In genomic region chr5:129113867-129114266, GRCh38 we compare ENCODE assay signal across 24 cellular contexts. TPM values are rescaled to one million over a fixed set of nuclear protein-coding genes. Genes with fewer than 3 reads are reported as not detected.
DNase-seq lines count a peak whose midpoint lies in the region; ATAC-seq and TF ChIP-seq lines count a peak whose summit lies in the region.
"Had no signal": no experiment of that assay in that cellular context is flagged by ENCODE, and none has a peak within 500 bp of the region (broad histone marks: within the 10 kb centered on the region; RNA-seq: fewer than 3 reads in every experiment).

No MANE protein-coding gene starts in this region.

- H3K4me3 ChIP-seq in OCI-LY7 (ENCODE audit: low read depth, low read length, poor library complexity, severe bottlenecking), result no peak overlapping the region
- no peak overlapping the region for H3K4me3 ChIP-seq in esophagus muscularis mucosa
- H3K4me3 ChIP-seq in osteoblast (ENCODE audit: insufficient read depth, low read length), result no peak overlapping the region
- H3K4me3 ChIP-seq in lower leg skin (ENCODE audit: low read depth, poor library complexity, severe bottlenecking), result no peak overlapping the region
- no peak overlapping the region for H3K4me3 ChIP-seq in neuronal stem cell (ENCODE audit: low read length in 2 of 2)

- H3K27me3 ChIP-seq in esophagus muscularis mucosa, result no peaks in the 10 kb centered on the region
- H3K27me3 ChIP-seq in osteoblast (ENCODE audit: insufficient read depth, low read length), result no peaks in the 10 kb centered on the region
- no peaks in the 10 kb centered on the region for H3K27me3 ChIP-seq in neuronal stem cell (ENCODE audit: control insufficient read depth in 3 of 3, insufficient read depth in 3 of 3, low read depth in 1 of 3, low read length in 3 of 3)

- H3K18ac ChIP-seq in neuronal stem cell (ENCODE audit: low read length), result no peak overlapping the region

- H4K91ac ChIP-seq in neuronal stem cell (ENCODE audit: low read depth, low read length, poor library complexity), result no peak overlapping the region

- TF ChIP-seq EP300 in esophagus muscularis mucosa (IDR thresholded peaks at IDR 0.05), result no peak

- no TSS peak for BruUV-seq in OCI-LY7 (replicated peaks; lab: Mats Ljungman, UMichigan)

- DNase-seq in ELR (ENCODE audit: low read depth) (peak; percentile 6), OCI-LY7 (ENCODE audit: low spot score) (no peak), esophagus muscularis mucosa (ENCODE audit: extremely low spot score) (no peak), osteoblast (ENCODE audit: insufficient read length, low spot score, missing footprints) (no peak), lower leg skin (ENCODE audit: low spot score in 2 of 2) (no peak), neuronal stem cell (ENCODE audit: low spot score) (no peak)
- DNase-seq: activated CD4-positive, alpha-beta T cell treated with anti-CD3 and anti-CD28 coated beads for 36 hours; activated CD8-positive, alpha-beta memory T cell treated with anti-CD3 and anti-CD28 coated beads, Interleukin-2, amount 10 ng/mL, durations not matched to agents 7 days and 5 days; activated naive CD8-positive, alpha-beta T cell treated with anti-CD3 and anti-CD28 coated beads for 36 hours; COR-L47; cortex of kidney; DND-41; H7; hypothalamus; islet precursor cell; Karpas-422; NCI-H1092 treated with DMSO at 0.1 percent for 48 hours; NCI-H2081; NCI-H446 treated with DMSO at 0.1 percent for 48 hours; NK-92 treated with Interleukin-12 subunit alpha and Interleukin-12 subunit beta, amount 100 ng/mL, for 24 hours; posterior cingulate gyrus; stimulated activated CD4-positive, alpha-beta T cell treated with anti-CD3 and anti-CD28 coated beads, Interleukin-2, amount 100 ng/mL, for 24 hours; stimulated activated naive B cell treated with anti-CD40 and anti-IgM and Interleukin-4, amounts not matched to agents 10 μg/mL and 1 μg/mL and 100 μg/mL, for 72 hours had no signal

- H2AK5ac ChIP-seq in neuronal stem cell (ENCODE audit: low read depth, low read length), result no peak overlapping the region

- no peak overlapping the region for H3K4ac ChIP-seq in neuronal stem cell (ENCODE audit: low read length)

- no peak overlapping the region for H4K8ac ChIP-seq in neuronal stem cell (ENCODE audit: low read depth, low read length)

- WGBS in esophagus muscularis mucosa, result 36% methylated on average over 2 of the region's 2 CpGs
- 49 to 78% methylated on average over 2 of the region's 2 CpGs for WGBS in lower leg skin, 2 donors
- WGBS in neuronal stem cell (ENCODE audit: extremely low coverage in 2 of 2, insufficient read length in 2 of 2, insufficient replicate concordance in 1 of 2), 2 donors, result no CpG with 5 or more reads among the region's 2 CpGs

- H3K9me3 ChIP-seq in OCI-LY7 (ENCODE audit: low read length), result no peaks in the 10 kb centered on the region
- no peaks in the 10 kb centered on the region for H3K9me3 ChIP-seq in esophagus muscularis mucosa
- no peaks in the 10 kb centered on the region for H3K9me3 ChIP-seq in osteoblast (ENCODE audit: low read depth, low read length)
- H3K9me3 ChIP-seq in neuronal stem cell (replicated peaks in 1 of 2; ENCODE audit: control insufficient read depth in 2 of 2, insufficient read depth in 1 of 2, low read depth in 1 of 2, low read length in 2 of 2), result no peaks in the 10 kb centered on the region

- H3K4me2 ChIP-seq in OCI-LY7 (ENCODE audit: low read length) (no peak overlapping the region), osteoblast (ENCODE audit: insufficient read depth, low read length) (no peak overlapping the region), neuronal stem cell (ENCODE audit: insufficient read depth, low read length, poor library complexity, severe bottlenecking) (no peak overlapping the region)

- H4K20me1 ChIP-seq in OCI-LY7 (ENCODE audit: insufficient read depth, low read length) (no peaks in the 10 kb centered on the region; the same call in 1 of the 2 replicates), osteoblast (ENCODE audit: insufficient read depth, low read length) (no peaks in the 10 kb centered on the region)

- intact Hi-C loops in OCI-LY7 (cut with micrococcal nuclease; ENCODE audit: unreplicated experiment), result no loop called here
- intact Hi-C loops in esophagus muscularis mucosa (cut with DNase I), result no loop called here
- intact Hi-C loops in lower leg skin (cut with DNase I; ENCODE audit: low total_unique reads), result no loop called here

- H2AFZ ChIP-seq in OCI-LY7 (ENCODE audit: low read length) (no peak overlapping the region), osteoblast (ENCODE audit: low read length) (no peak overlapping the region), neuronal stem cell (ENCODE audit: low read length) (no peak overlapping the region)

- H3K9me2 ChIP-seq in OCI-LY7 (ENCODE audit: insufficient read depth, low read length), result no peaks in the 10 kb centered on the region

- H2BK5ac ChIP-seq in neuronal stem cell (ENCODE audit: low read length), result no peak overlapping the region

- H2BK12ac ChIP-seq in neuronal stem cell (ENCODE audit: low read length), result no peak overlapping the region

- H3K9ac ChIP-seq in neuronal stem cell (ENCODE audit: low read depth, low read length, poor library complexity), result no peak overlapping the region

- H3K27ac ChIP-seq in OCI-LY7 (ENCODE audit: low read depth, low read length, poor library complexity, severe bottlenecking), result no peak overlapping the region
- no peak overlapping the region for H3K27ac ChIP-seq in esophagus muscularis mucosa (replicated peaks in 1 of 4)
- no peak overlapping the region for H3K27ac ChIP-seq in osteoblast (ENCODE audit: low read depth, low read length)
- H3K27ac ChIP-seq in neuronal stem cell (replicated peaks; ENCODE audit: low read length), result no peak overlapping the region

- peak; percentile 41 for TF ChIP-seq CTCF in OCI-LY7 (conservative IDR thresholded peaks at IDR 0.05; ENCODE audit: low read length)
- peak; percentile 17 to 22 (median 17) for TF ChIP-seq CTCF in esophagus muscularis mucosa (IDR thresholded peaks at IDR 0.05)
- peak; percentile 30 for TF ChIP-seq CTCF in osteoblast (IDR thresholded peaks at IDR 0.05; ENCODE audit: extremely low read depth, low read depth, low read length)
- no peak for TF ChIP-seq CTCF in lower leg skin (IDR thresholded peaks at IDR 0.05)

- TF ChIP-seq POLR2A in esophagus muscularis mucosa (IDR thresholded peaks at IDR 0.05; ENCODE audit: low read depth) (no peak), lower leg skin (IDR thresholded peaks at IDR 0.05) (no peak)

- no peaks in the 10 kb centered on the region for H3K4me1 ChIP-seq in OCI-LY7 (ENCODE audit: insufficient read depth, low read length, poor library complexity, severe bottlenecking)
- H3K4me1 ChIP-seq in esophagus muscularis mucosa, result peaks cover 17 to 44% (median 23%) of the 10 kb centered on the region in 4 donors
- peaks cover 3% of the 10 kb centered on the region for H3K4me1 ChIP-seq in osteoblast (ENCODE audit: insufficient read depth, low read length)
- no peaks in the 10 kb centered on the region for H3K4me1 ChIP-seq in neuronal stem cell (ENCODE audit: control insufficient read depth in 2 of 2, insufficient read depth in 1 of 2, low read depth in 1 of 2, low read length in 2 of 2)

- H3K79me1 ChIP-seq in neuronal stem cell (ENCODE audit: low read depth, low read length), result no peaks in the 10 kb centered on the region

- H3K14ac ChIP-seq in neuronal stem cell (ENCODE audit: low read length), result no peak overlapping the region

- H3K23ac ChIP-seq in neuronal stem cell (ENCODE audit: low read depth, low read length, poor library complexity), result no peak overlapping the region

- no peaks in the 10 kb centered on the region for H3K36me3 ChIP-seq in OCI-LY7 (ENCODE audit: insufficient read depth, low read length)
- peaks cover 0 to 15% (median 8%) of the 10 kb centered on the region in 4 donors for H3K36me3 ChIP-seq in esophagus muscularis mucosa
- no peaks in the 10 kb centered on the region for H3K36me3 ChIP-seq in osteoblast (ENCODE audit: insufficient read depth, low read length)
- H3K36me3 ChIP-seq in neuronal stem cell (replicated peaks in 1 of 2; ENCODE audit: control insufficient read depth in 2 of 2, insufficient read depth in 2 of 2, low read length in 2 of 2), result peaks cover 2 to 9% of the 10 kb centered on the region in 2 donors

- no peak overlapping the region for H2BK120ac ChIP-seq in neuronal stem cell (ENCODE audit: low read depth, low read length)

- ATAC-seq in activated CD4-positive, CD25-positive, alpha-beta regulatory T cell treated with anti-CD3 and anti-CD28 coated beads, Interleukin-2, amount 50 U/mL, for 24 hours, result no peak
- ATAC-seq: activated CD8-positive, alpha-beta memory T cell treated with anti-CD3 and anti-CD28 coated beads, Interleukin-2, amount 10 ng/mL, durations not matched to agents 7 days and 5 days; stimulated activated naive B cell treated with anti-CD40 and anti-IgM and Interleukin-4, amounts not matched to agents 10 μg/mL and 1 μg/mL and 100 μg/mL, for 72 hours had no signal

- no peak overlapping the region for H2BK15ac ChIP-seq in neuronal stem cell (ENCODE audit: low read length)

- H3K79me2 ChIP-seq in OCI-LY7 (ENCODE audit: insufficient read depth, low read depth, low read length), result no peaks in the 10 kb centered on the region
- H3K79me2 ChIP-seq in osteoblast (ENCODE audit: insufficient read depth, low read length), result no peaks in the 10 kb centered on the region

- POLR2A ChIA-PET in OCI-LY7 (lab: Charles Lee), result no interaction called here

- CTCF ChIA-PET in OCI-LY7 (lab: Charles Lee; ENCODE audit: unreplicated experiment), result no interaction called here

RNA-seq across cellular contexts. Expression of gene ISOC1, which starts 19.3 kb away (rescaled TPM):
- 16.7 and 17.9 TPM in 2 replicates for total RNA-seq in OCI-LY7 (2014; rRNA removed; shearing (Covaris generic))
- total RNA-seq in OCI-LY7 (2022) (23.8 and 25.6 TPM in 2 replicates), esophagus muscularis mucosa (100 to 1,000 TPM in 1 of 4 donors, 10 to 100 TPM in 3; 53.5 to 136 (median 89.5) TPM), osteoblast (7.7 and 9.8 TPM in 2 replicates), lower leg skin (10 to 100 TPM; 37.7 to 67.2 (median 38.7) TPM)
- 20.4 TPM for polyA plus RNA-seq in neuronal stem cell (2013, experiment 1 of 2)
- polyA plus RNA-seq in neuronal stem cell (2013, experiment 2 of 2), result 19.9 TPM

Comparison
In these comparisons a context has a peak if more than half of its experiments do, and no peak if none do; other contexts are left out.
1. CTCF ChIP-seq: peak in OCI-LY7 (single experiment), esophagus muscularis mucosa (3 of 3) and osteoblast (single experiment); none in lower leg skin (0 of 3).